24 cellular contexts compared by ENCODE assay signal in the genomic region with DNA sequence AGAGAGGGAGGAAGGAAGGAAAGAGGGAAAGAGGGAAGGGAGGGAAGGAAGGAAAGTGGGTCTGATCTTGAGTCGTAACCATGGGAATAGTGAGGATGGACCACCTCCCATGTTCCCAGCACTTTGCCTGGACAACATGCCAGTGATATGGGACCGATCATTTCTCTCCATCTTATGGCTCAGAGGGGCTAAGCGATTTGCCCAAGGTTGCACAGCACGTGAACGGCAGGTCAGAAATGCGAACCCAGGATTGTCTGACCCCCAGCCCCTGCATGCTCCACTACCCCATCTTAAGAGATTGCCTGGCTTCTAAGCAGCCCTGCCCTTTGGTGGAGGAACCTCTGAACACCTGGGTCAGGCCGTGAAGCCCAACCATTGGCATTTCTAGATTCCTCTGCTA.
DNase-seq lines count a peak whose midpoint lies in the region; ATAC-seq and TF ChIP-seq lines count a peak whose summit lies in the region.
"Had no signal": no experiment of that assay in that cellular context is flagged by ENCODE, and none has a peak within 500 bp of the region (broad histone marks: within the 10 kb centered on the region; RNA-seq: fewer than 3 reads in every experiment).

No MANE protein-coding gene starts in this region.

- H3K4me1 ChIP-seq in HEK293 (ENCODE audit: control insufficient read depth, insufficient read depth, low read length) = no peaks in the 10 kb centered on the region; the same call in 1 of the 2 replicates
- no peaks in the 10 kb centered on the region for H3K4me1 ChIP-seq in aorta (ENCODE audit: control insufficient read depth in 1 of 2, insufficient read depth in 2 of 2, low read length in 2 of 2)
- H3K4me1 ChIP-seq: BE2C, Peyer's patch had no signal

- no peaks in the 10 kb centered on the region for H3K9me3 Mint-ChIP-seq in activated CD4-positive, alpha-beta T cell treated with anti-CD3 and anti-CD28 coated beads, Interleukin-2, amount 10 ng/mL, durations not matched to agents 24 days and 14 days
- H3K9me3 Mint-ChIP-seq in activated naive CD4-positive, alpha-beta T cell treated with anti-CD3 and anti-CD28 coated beads for 36 hours = no peaks in the 10 kb centered on the region

- no peak for DNase-seq in activated CD4-positive, alpha-beta T cell treated with anti-CD3 and anti-CD28 coated beads, Interleukin-2, amount 10 ng/mL, durations not matched to agents 24 days and 14 days
- DNase-seq in activated CD4-positive, alpha-beta T cell treated with anti-CD3 and anti-CD28 coated beads, Interleukin-2, amount 50 U/mL, for 4 hours = no peak
- DNase-seq in posterior vena cava (ENCODE audit: low spot score) (peak; percentile 31), aorta (peak; percentile 3 to 20), dermis blood vessel endothelial cell (no peak)
- no peak for DNase-seq in activated naive CD4-positive, alpha-beta T cell treated with anti-CD3 and anti-CD28 coated beads for 36 hours
- DNase-seq: BE2C, DMS153, DND-41, GM23248, H9, HFFc6, KG1, MG63, NCI-H1105 treated with DMSO at 0.1 percent for 48 hours, NCI-H146, NCI-H1930, NCI-H510A, Peyer's patch, SHP77 treated with DMSO at 0.1 percent for 48 hours had no signal

- H3K27ac ChIP-seq in HEK293 (ENCODE audit: extremely low read depth, low read depth, low read length) = no peak overlapping the region
- H3K27ac ChIP-seq in aorta (ENCODE audit: low read depth in 1 of 2, low read length in 2 of 2) = no peak overlapping the region
- H3K27ac ChIP-seq: 22Rv1, GM23248, Peyer's patch had no signal

- no peaks in the 10 kb centered on the region for H3K36me3 Mint-ChIP-seq in activated CD4-positive, alpha-beta T cell treated with anti-CD3 and anti-CD28 coated beads, Interleukin-2, amount 10 ng/mL, durations not matched to agents 24 days and 14 days (ENCODE audit: low read depth)
- H3K36me3 Mint-ChIP-seq in activated naive CD4-positive, alpha-beta T cell treated with anti-CD3 and anti-CD28 coated beads for 36 hours (ENCODE audit: low read depth) = no peaks in the 10 kb centered on the region
- H3K36me3 Mint-ChIP-seq: CD4-positive, CD25-positive, alpha-beta regulatory T cell had no signal

- POLR2A ChIA-PET in HEK293 (lab: Yijun Ruan, JAX) = no interaction called here

- H3K36me3 ChIP-seq in HEK293 (ENCODE audit: control insufficient read depth in 2 of 2, insufficient read depth in 1 of 2, low read length in 2 of 2) (no peaks in the 10 kb centered on the region), aorta (ENCODE audit: control insufficient read depth in 1 of 2, insufficient read depth in 2 of 2, low read length in 1 of 2) (no peaks in the 10 kb centered on the region)
- H3K36me3 ChIP-seq: BE2C, MG63, Peyer's patch had no signal

- no peaks in the 10 kb centered on the region for H3K27me3 Mint-ChIP-seq in activated CD4-positive, alpha-beta T cell treated with anti-CD3 and anti-CD28 coated beads, Interleukin-2, amount 10 ng/mL, durations not matched to agents 24 days and 14 days
- no peaks in the 10 kb centered on the region for H3K27me3 Mint-ChIP-seq in activated naive CD4-positive, alpha-beta T cell treated with anti-CD3 and anti-CD28 coated beads for 36 hours (ENCODE audit: low read depth)

- H3K4me3 ChIP-seq in HEK293 (ENCODE audit: low read depth, low read length) = no peak overlapping the region
- no peak overlapping the region for H3K4me3 ChIP-seq in aorta (ENCODE audit: low read length in 2 of 2)
- H3K4me3 ChIP-seq: GM23248, MG63, Peyer's patch had no signal

- H3K27ac Mint-ChIP-seq in activated CD4-positive, alpha-beta T cell treated with anti-CD3 and anti-CD28 coated beads, Interleukin-2, amount 10 ng/mL, durations not matched to agents 24 days and 14 days = peak overlapping the region; percentile 6
- no peak overlapping the region for H3K27ac Mint-ChIP-seq in activated naive CD4-positive, alpha-beta T cell treated with anti-CD3 and anti-CD28 coated beads for 36 hours
- H3K27ac Mint-ChIP-seq: CD4-positive, CD25-positive, alpha-beta regulatory T cell; HFFc6 had no signal

- no peaks in the 10 kb centered on the region for H3K9me3 ChIP-seq in HEK293 (ENCODE audit: control insufficient read depth, insufficient read depth, low read depth, low read length)
- no peaks in the 10 kb centered on the region for H3K9me3 ChIP-seq in aorta (ENCODE audit: control insufficient read depth, low read length)
- H3K9me3 ChIP-seq: BE2C, MG63, Peyer's patch had no signal

- no peak for ATAC-seq in aorta (ENCODE audit: low FRiP score)
- ATAC-seq in GM19328 (IDR thresholded peaks at IDR 0.05; ENCODE audit: unreplicated experiment) = no peak

- no peak for TF ChIP-seq CTCF in HEK293 (tag by site-specific recombination; IDR thresholded peaks at IDR 0.05)

- no peaks in the 10 kb centered on the region for H3K27me3 ChIP-seq in aorta (ENCODE audit: control insufficient read depth in 1 of 2, insufficient read depth in 2 of 2, low read length in 1 of 2)
- H3K27me3 ChIP-seq: BE2C, Peyer's patch had no signal

- H3K4me1 Mint-ChIP-seq in activated CD4-positive, alpha-beta T cell treated with anti-CD3 and anti-CD28 coated beads, Interleukin-2, amount 10 ng/mL, durations not matched to agents 24 days and 14 days = peaks cover 19% of the 10 kb centered on the region
- H3K4me1 Mint-ChIP-seq in activated naive CD4-positive, alpha-beta T cell treated with anti-CD3 and anti-CD28 coated beads for 36 hours (ENCODE audit: low read depth) = peaks cover 17% of the 10 kb centered on the region

- H3K4me3 Mint-ChIP-seq in activated CD4-positive, alpha-beta T cell treated with anti-CD3 and anti-CD28 coated beads, Interleukin-2, amount 10 ng/mL, durations not matched to agents 24 days and 14 days = no peak overlapping the region
- no peak overlapping the region for H3K4me3 Mint-ChIP-seq in activated naive CD4-positive, alpha-beta T cell treated with anti-CD3 and anti-CD28 coated beads for 36 hours
- H3K4me3 Mint-ChIP-seq: CD4-positive, CD25-positive, alpha-beta regulatory T cell; H9; HFFc6 had no signal

- 92 to 94% methylated on average over 7 of the region's 7 CpGs for WGBS in aorta, 2 donors

- intact Hi-C loops in activated CD4-positive, alpha-beta T cell treated with anti-CD3 and anti-CD28 coated beads, Interleukin-2, amount 10 ng/mL, durations not matched to agents 24 days and 14 days (cut with micrococcal nuclease) = loop anchor here (5.0 kb wide), 1 partner anchor 35 kb away; no protein-coding TSS in a partner anchor
- intact Hi-C loops in posterior vena cava (cut with DNase I) (loop anchor here in 1 of 2 donors (10.0 kb wide), 1 partner anchor 268 kb away; no protein-coding TSS in a partner anchor), aorta (cut with DNase I) (no loop called here)
- intact Hi-C loops in activated naive CD4-positive, alpha-beta T cell treated with anti-CD3 and anti-CD28 coated beads for 36 hours (cut with micrococcal nuclease) = loop anchor here (10.0 kb wide), 1 partner anchor 428 kb away; no protein-coding TSS in a partner anchor

- CTCF ChIA-PET in HEK293 (lab: Yijun Ruan, JAX) = interaction anchor here (0.6 to 2.2 kb wide), 4 partner anchors 61 to 303 kb away, joined by 3 to 10 read pairs (median 4); no protein-coding TSS in a partner anchor
- CTCF ChIA-PET in activated naive CD4-positive, alpha-beta T cell treated with anti-CD3 and anti-CD28 coated beads for 36 hours (lab: Charles Lee) = interaction anchor here (0.8 kb wide), 1 partner anchor 8 kb away, joined by 4 read pairs; no protein-coding TSS in a partner anchor

TF ChIP-seq in HEK293, 187 proteins besides CTCF, POLR2A, EP300 and RAD21 (continues in another document):
- TF ChIP-seq, protein P1, sequence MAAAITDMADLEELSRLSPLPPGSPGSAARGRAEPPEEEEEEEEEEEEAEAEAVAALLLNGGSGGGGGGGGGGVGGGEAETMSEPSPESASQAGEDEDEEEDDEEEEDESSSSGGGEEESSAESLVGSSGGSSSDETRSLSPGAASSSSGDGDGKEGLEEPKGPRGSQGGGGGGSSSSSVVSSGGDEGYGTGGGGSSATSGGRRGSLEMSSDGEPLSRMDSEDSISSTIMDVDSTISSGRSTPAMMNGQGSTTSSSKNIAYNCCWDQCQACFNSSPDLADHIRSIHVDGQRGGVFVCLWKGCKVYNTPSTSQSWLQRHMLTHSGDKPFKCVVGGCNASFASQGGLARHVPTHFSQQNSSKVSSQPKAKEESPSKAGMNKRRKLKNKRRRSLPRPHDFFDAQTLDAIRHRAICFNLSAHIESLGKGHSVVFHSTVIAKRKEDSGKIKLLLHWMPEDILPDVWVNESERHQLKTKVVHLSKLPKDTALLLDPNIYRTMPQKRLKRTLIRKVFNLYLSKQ (tag by site-specific recombination; IDR thresholded peaks at IDR 0.05; ENCODE audit: borderline replicate concordance) = no peak
- TF ChIP-seq ZNF518A (tag by site-specific recombination; conservative IDR thresholded peaks at IDR 0.05; ENCODE audit: low read depth) = no peak

Comparison
In these comparisons a context has a peak if more than half of its experiments do, and no peak if none do; other contexts are left out.
1. DNase-seq: peak in posterior vena cava (single experiment) and aorta (2 of 2); none in activated CD4-positive, alpha-beta T cell treated with anti-CD3 and anti-CD28 coated beads, Interleukin-2, amount 10 ng/mL, durations not matched to agents 24 days and 14 days (single experiment), activated CD4-positive, alpha-beta T cell treated with anti-CD3 and anti-CD28 coated beads, Interleukin-2, amount 50 U/mL, for 4 hours (0 of 2), dermis blood vessel endothelial cell (single experiment) and activated naive CD4-positive, alpha-beta T cell treated with anti-CD3 and anti-CD28 coated beads for 36 hours (single experiment).
2. intact Hi-C loops: an anchor here in activated CD4-positive, alpha-beta T cell treated with anti-CD3 and anti-CD28 coated beads, Interleukin-2, amount 10 ng/mL, durations not matched to agents 24 days and 14 days (5.0 kb wide) and activated naive CD4-positive, alpha-beta T cell treated with anti-CD3 and anti-CD28 coated beads for 36 hours (10.0 kb wide); none called in aorta.